ENCODE assay signal across 17 cellular contexts in genomic region chr2:44789971-44790721, GRCh38.
A peak's percentile ranks its signal among the peaks of the same experiment; 100 is the strongest.
DNase-seq lines count a peak whose midpoint lies in the region; ATAC-seq lines count a peak whose summit lies in the region.
"Had no signal": no experiment of that assay in that cellular context is flagged by ENCODE, and none has a peak within 500 bp of the region (broad histone marks: within the 10 kb centered on the region; RNA-seq: fewer than 3 reads in every experiment).

No MANE protein-coding gene starts in this region.

- H3K9me3 ChIP-seq in HAP-1 (peaks cover 2% of the 10 kb centered on the region; the same call in 1 of the 2 replicates), iPS-20b (ENCODE audit: insufficient read depth, low read depth, low read length) (peaks cover 4% of the 10 kb centered on the region; the same call in 1 of the 2 replicates), T-helper 17 cell (ENCODE audit: control insufficient read depth, low read length, poor library complexity, severe bottlenecking) (no peaks in the 10 kb centered on the region)

- DNase-seq in HAP-1 (ENCODE audit: low spot score in 2 of 2) (peak; percentile 50 to 62), caudate nucleus (lab: John Stamatoyannopoulos, UW) (no peak), T-helper 17 cell (no peak), occipital lobe (lab: John Stamatoyannopoulos, UW) (no peak), SHP77 (lab: John Stamatoyannopoulos, UW) (no peak)
- DNase-seq: C1 segment of cervical spinal cord; CD8-positive, alpha-beta memory T cell; DMS79; NCI-H1105; NCI-H1694; NCI-H2081 treated with DMSO at 0.1 percent for 48 hours; NCI-H446 treated with DMSO at 0.1 percent for 48 hours; OCI-M1; SIG-M5 had no signal

- peak overlapping the region; percentile 58; the same call in 1 of the 2 replicates for H3K9ac ChIP-seq in iPS-20b (ENCODE audit: low read depth, low read length)

- H3K36me3 Mint-ChIP-seq in T-helper 17 cell (ENCODE audit: low read depth), result no peaks in the 10 kb centered on the region

- in situ Hi-C loops in HAP-1 (cut with MboI; ENCODE audit: low sequenced_read_pairs), result no loop called here

- H3K4me1 Mint-ChIP-seq in T-helper 17 cell, result no peaks in the 10 kb centered on the region
- H3K4me1 Mint-ChIP-seq: CD8-positive, alpha-beta memory T cell had no signal

- no peak overlapping the region for H3K4me3 ChIP-seq in HAP-1
- H3K4me3 ChIP-seq in iPS-20b (ENCODE audit: low read length), result peak overlapping the region; percentile 26; the same call in 1 of the 2 replicates
- H3K4me3 ChIP-seq: K562 had no signal

- no peaks in the 10 kb centered on the region for H3K27me3 Mint-ChIP-seq in T-helper 17 cell

- no peak overlapping the region for H3K27ac Mint-ChIP-seq in T-helper 17 cell
- H3K27ac Mint-ChIP-seq: CD8-positive, alpha-beta memory T cell had no signal

- H3K36me3 ChIP-seq in HAP-1 (replicated peaks) (no peaks in the 10 kb centered on the region), iPS-20b (ENCODE audit: insufficient read depth, low read depth, low read length) (no peaks in the 10 kb centered on the region)

- H3K27me3 ChIP-seq in HAP-1 (ENCODE audit: low read depth) (no peaks in the 10 kb centered on the region), iPS-20b (ENCODE audit: insufficient read depth, low read length) (peaks cover 12% of the 10 kb centered on the region; the same call in 1 of the 2 replicates)

- ATAC-seq in T-helper 17 cell, result no peak
- no peak for ATAC-seq in GM18858 (IDR thresholded peaks at IDR 0.05; ENCODE audit: unreplicated experiment)
- ATAC-seq: K562 had no signal

- no peak overlapping the region for H3K4me3 Mint-ChIP-seq in T-helper 17 cell
- H3K4me3 Mint-ChIP-seq: CD8-positive, alpha-beta memory T cell had no signal

- H3K4me1 ChIP-seq in HAP-1 (peaks cover 14% of the 10 kb centered on the region), iPS-20b (ENCODE audit: insufficient read depth, low read length) (peaks cover 19% of the 10 kb centered on the region; the same call in 1 of the 2 replicates)

- H3K27ac ChIP-seq in caudate nucleus (ENCODE audit: low read depth, low read length), result peak overlapping the region; percentile 86
- peak overlapping the region; percentile 54 for H3K27ac ChIP-seq in iPS-20b (ENCODE audit: low read length)

Comparison
In these comparisons a context has a peak if more than half of its experiments do, and no peak if none do; other contexts are left out.
1. DNase-seq: peak in HAP-1 (2 of 2); none in caudate nucleus (0 of 61), T-helper 17 cell (0 of 3), occipital lobe (single experiment) and SHP77 (0 of 2).